1 cellular context compared by ENCODE assay signal in the genomic region with DNA sequence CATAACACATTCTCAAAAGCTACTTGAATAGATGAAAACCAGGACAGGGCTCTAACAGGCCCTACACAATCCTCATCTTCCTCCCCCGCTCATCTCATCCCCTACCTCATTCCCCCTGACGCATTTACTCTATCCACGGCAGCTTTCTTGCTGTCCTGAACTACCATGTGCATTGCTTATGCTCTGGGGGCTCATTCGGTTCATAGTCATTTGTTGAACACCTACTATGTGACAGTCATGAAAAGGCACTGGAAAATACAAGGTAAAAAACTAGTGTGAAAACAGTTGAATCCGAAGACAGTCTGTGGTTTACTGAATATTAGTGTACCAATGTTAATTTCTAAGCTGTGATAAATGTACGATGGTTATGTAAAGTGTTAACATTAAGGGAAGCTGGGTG.
TF ChIP-seq lines count a peak whose summit lies in the region.

No MANE protein-coding gene starts in this region.

TF ChIP-seq in HEK293, 187 proteins besides CTCF, POLR2A, EP300 and RAD21 (continued from another document):
- TF ChIP-seq ZNF394 (tag by site-specific recombination; IDR thresholded peaks at IDR 0.05; ENCODE audit: borderline replicate concordance) = no peak
- TF ChIP-seq, protein P1, sequence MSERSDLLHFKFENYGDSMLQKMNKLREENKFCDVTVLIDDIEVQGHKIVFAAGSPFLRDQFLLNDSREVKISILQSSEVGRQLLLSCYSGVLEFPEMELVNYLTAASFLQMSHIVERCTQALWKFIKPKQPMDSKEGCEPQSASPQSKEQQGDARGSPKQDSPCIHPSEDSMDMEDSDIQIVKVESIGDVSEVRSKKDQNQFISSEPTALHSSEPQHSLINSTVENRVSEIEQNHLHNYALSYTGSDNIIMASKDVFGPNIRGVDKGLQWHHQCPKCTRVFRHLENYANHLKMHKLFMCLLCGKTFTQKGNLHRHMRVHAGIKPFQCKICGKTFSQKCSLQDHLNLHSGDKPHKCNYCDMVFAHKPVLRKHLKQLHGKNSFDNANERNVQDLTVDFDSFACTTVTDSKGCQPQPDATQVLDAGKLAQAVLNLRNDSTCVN (tag by site-specific recombination; optimal IDR thresholded peaks at IDR 0.05) = no peak
- no peak for TF ChIP-seq ZNF391 (tag by site-specific recombination; IDR thresholded peaks at IDR 0.05; ENCODE audit: borderline replicate concordance, low read depth)
- TF ChIP-seq ZSCAN30 (tag by site-specific recombination; IDR thresholded peaks at IDR 0.05) = no peak
- no peak for TF ChIP-seq ZNF624 (tag by site-specific recombination; IDR thresholded peaks at IDR 0.05)
- TF ChIP-seq ZNF174 (tag by site-specific recombination; IDR thresholded peaks at IDR 0.05) = no peak
- TF ChIP-seq MZF1 (tag by site-specific recombination; IDR thresholded peaks at IDR 0.05; ENCODE audit: borderline replicate concordance) = no peak
- TF ChIP-seq, protein P2, sequence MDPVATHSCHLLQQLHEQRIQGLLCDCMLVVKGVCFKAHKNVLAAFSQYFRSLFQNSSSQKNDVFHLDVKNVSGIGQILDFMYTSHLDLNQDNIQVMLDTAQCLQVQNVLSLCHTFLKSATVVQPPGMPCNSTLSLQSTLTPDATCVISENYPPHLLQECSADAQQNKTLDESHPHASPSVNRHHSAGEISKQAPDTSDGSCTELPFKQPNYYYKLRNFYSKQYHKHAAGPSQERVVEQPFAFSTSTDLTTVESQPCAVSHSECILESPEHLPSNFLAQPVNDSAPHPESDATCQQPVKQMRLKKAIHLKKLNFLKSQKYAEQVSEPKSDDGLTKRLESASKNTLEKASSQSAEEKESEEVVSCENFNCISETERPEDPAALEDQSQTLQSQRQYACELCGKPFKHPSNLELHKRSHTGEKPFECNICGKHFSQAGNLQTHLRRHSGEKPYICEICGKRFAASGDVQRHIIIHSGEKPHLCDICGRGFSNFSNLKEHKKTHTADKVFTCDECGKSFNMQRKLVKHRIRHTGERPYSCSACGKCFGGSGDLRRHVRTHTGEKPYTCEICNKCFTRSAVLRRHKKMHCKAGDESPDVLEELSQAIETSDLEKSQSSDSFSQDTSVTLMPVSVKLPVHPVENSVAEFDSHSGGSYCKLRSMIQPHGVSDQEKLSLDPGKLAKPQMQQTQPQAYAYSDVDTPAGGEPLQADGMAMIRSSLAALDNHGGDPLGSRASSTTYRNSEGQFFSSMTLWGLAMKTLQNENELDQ (tag by site-specific recombination; IDR thresholded peaks at IDR 0.05; ENCODE audit: low read depth) = no peak
